In the genomic region with DNA sequence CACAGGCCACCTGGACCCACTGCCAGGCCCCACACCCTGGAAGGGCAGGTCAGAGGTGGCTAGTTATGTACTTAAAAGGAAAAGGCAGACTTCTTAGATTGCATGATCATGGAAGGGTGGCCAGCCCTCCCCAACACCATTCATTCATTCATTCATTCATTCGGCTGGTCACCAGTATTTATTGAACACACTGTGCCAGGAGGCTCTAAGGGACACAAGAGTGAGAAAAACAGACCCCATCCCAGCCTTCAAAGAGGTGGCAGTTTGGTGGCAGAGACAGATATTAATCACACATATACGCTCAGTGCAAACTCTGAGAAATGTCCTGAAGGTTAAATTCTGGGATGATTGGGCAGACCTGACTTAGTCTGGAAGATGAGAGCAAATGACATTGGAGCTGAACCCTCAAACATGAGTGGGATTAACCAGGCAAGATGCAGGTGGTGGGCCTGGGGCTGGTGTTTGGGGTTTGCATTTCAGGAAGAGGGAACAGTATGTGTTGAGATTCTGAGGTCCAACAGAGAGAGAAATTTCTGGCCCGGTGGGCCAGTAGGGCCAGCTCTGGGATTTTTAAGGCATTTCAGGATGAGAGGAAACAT, we compare ENCODE assay signal across 31 cellular contexts.
"Had no signal": no experiment of that assay in that cellular context is flagged by ENCODE, and none has a peak within 500 bp of the region (broad histone marks: within the 10 kb centered on the region; RNA-seq: fewer than 3 reads in every experiment).

No MANE protein-coding gene starts in this region.

- DNase-seq: activated CD4-positive, alpha-beta memory T cell treated with anti-CD3 and anti-CD28 coated beads, Interleukin-2, amount 10 ng/mL, durations not matched to agents 7 days and 5 days; activated CD4-positive, alpha-beta T cell treated with anti-CD3 and anti-CD28 coated beads for 1 hour; activated CD4-positive, alpha-beta T cell treated with anti-CD3 and anti-CD28 coated beads for 36 hours; activated CD4-positive, alpha-beta T cell treated with anti-CD3 and anti-CD28 coated beads for 48 hours; activated CD4-positive, alpha-beta T cell treated with anti-CD3 and anti-CD28 coated beads, Interleukin-2, amount 10 ng/mL, durations not matched to agents 7 days and 5 days; activated CD4-positive, alpha-beta T cell treated with anti-CD3 and anti-CD28 coated beads, Interleukin-2, amount 50 U/mL, for 48 hours; activated CD4-positive, CD25-positive, alpha-beta regulatory T cell; activated CD8-positive, alpha-beta memory T cell treated with anti-CD3 and anti-CD28 coated beads for 24 hours; activated CD8-positive, alpha-beta memory T cell treated with anti-CD3 and anti-CD28 coated beads, Interleukin-2, amount 10 ng/mL, durations not matched to agents 7 days and 5 days; activated CD8-positive, alpha-beta T cell treated with anti-CD3 and anti-CD28 coated beads, Interleukin-2, amount 10 ng/mL, durations not matched to agents 7 days and 5 days; activated effector memory CD4-positive, alpha-beta T cell treated with Interleukin-2 at 50 U/mL for 16 hours; activated gamma-delta T cell; activated naive CD4-positive, alpha-beta T cell treated with anti-CD3 and anti-CD28 coated beads, Interleukin-2, amount 10 ng/mL, durations not matched to agents 7 days and 5 days; activated naive CD4-positive, alpha-beta T cell treated with Interleukin-2 at 50 U/mL for 16 hours; activated naive CD8-positive, alpha-beta T cell treated with anti-CD3 and anti-CD28 coated beads, Interleukin-2, amount 10 ng/mL, durations not matched to agents 7 days and 5 days; activated naive CD8-positive, alpha-beta T cell treated with anti-CD3 and anti-CD28 coated beads, Interleukin-2, amount 50 U/mL, for 24 hours; activated T-cell treated with anti-CD3 and anti-CD28 coated beads, Interleukin-2, amount 50 U/mL, for 24 hours; activated T-cell treated with anti-CD3 and anti-CD28 coated beads, Interleukin-2, amount 50 U/mL, for 48 hours; amygdala; anterior cingulate cortex; central memory CD4-positive, alpha-beta T cell; T-helper 1 cell; T-helper 2 cell; T-helper 9 cell; WERI-Rb-1 had no signal

- H3K9me3 ChIP-seq: ascending aorta had no signal

- H3K4me3 ChIP-seq: ascending aorta, cardiac muscle cell had no signal

- ATAC-seq: activated CD4-positive, alpha-beta T cell treated with anti-CD3 and anti-CD28 coated beads for 36 hours; activated CD4-positive, CD25-positive, alpha-beta regulatory T cell treated with anti-CD3 and anti-CD28 coated beads, Interleukin-2, amount 50 U/mL, for 24 hours; activated CD8-positive, alpha-beta memory T cell treated with anti-CD3 and anti-CD28 coated beads, Interleukin-2, amount 10 ng/mL, durations not matched to agents 7 days and 5 days; activated CD8-positive, alpha-beta T cell treated with anti-CD3 and anti-CD28 coated beads, Interleukin-2, amount 10 ng/mL, durations not matched to agents 7 days and 5 days; activated naive CD8-positive, alpha-beta T cell treated with anti-CD3 and anti-CD28 coated beads, Interleukin-2, amount 50 U/mL, for 24 hours; WTC11 had no signal

- H3K4me1 ChIP-seq: ascending aorta had no signal

- FAIRE-seq: bronchial epithelial cell, TTC549 had no signal

- H3K36me3 ChIP-seq: ascending aorta, cardiac muscle cell, WERI-Rb-1 had no signal

- H3K27ac ChIP-seq: ascending aorta, cardiac muscle cell, WERI-Rb-1 had no signal

- H3K27me3 ChIP-seq: ascending aorta, cardiac muscle cell had no signal
